26 cellular contexts compared by ENCODE assay signal in the genomic region with DNA sequence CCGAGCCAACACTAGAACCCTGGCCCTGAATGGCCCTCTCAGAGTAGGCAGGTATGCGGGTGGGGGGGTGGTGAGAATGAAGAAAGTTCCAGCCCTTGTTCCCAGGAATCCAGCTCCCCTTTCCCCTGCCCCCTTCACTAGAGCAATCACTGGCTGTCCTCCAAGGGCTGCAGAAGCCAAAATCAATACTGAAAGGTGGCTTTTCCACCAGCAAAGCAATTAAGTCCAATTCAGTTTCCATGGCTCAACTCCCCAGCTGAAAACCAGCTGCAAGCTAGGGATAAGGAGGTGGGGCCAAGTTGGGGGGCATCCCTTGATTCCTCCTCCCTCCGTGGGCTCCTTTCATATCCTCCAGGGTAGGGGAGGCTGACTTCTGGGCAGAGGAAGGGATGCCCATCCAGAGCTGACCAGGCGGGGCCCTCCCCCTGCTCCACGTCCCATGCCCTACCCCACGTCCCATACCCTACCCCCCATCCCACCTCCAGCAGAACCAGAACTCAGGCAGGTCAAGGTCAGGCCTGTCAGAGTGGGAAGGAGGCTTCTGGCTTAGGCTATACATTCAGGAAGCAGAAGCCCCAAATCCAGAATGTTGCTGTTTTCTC. TPM values are rescaled to one million over a fixed set of nuclear protein-coding genes. Genes with fewer than 3 reads are reported as not detected.
DNase-seq lines count a peak whose midpoint lies in the region; ATAC-seq, FAIRE-seq and TF ChIP-seq lines count a peak whose summit lies in the region.
"Had no signal": no experiment of that assay in that cellular context is flagged by ENCODE, and none has a peak within 500 bp of the region (broad histone marks: within the 10 kb centered on the region; RNA-seq: fewer than 3 reads in every experiment).

No MANE protein-coding gene starts in this region.

- TF ChIP-seq CTCF in brain (conservative IDR thresholded peaks at IDR 0.05) (no peak), nephron (IDR thresholded peaks at IDR 0.05; ENCODE audit: unreplicated experiment in 3 of 3) (no peak), kidney (IDR thresholded peaks at IDR 0.05; ENCODE audit: borderline replicate concordance, extremely low read depth, insufficient read depth) (no peak)

- H3K4me1 Mint-ChIP-seq in brain (peaks cover 73% of the 10 kb centered on the region), nephron (peaks cover 33% of the 10 kb centered on the region)
- H3K4me1 Mint-ChIP-seq: activated naive CD8-positive, alpha-beta T cell treated with anti-CD3 and anti-CD28 coated beads, Interleukin-2, amount 50 U/mL, for 24 hours had no signal

- no peaks in the 10 kb centered on the region for H3K4me1 ChIP-seq in kidney (ENCODE audit: control insufficient read depth in 1 of 2, insufficient read depth in 1 of 2, low read depth in 1 of 2, low read length in 2 of 2)
- H3K4me1 ChIP-seq: lower lobe of right lung, Peyer's patch had no signal

- H3K36me3 Mint-ChIP-seq in brain (no peaks in the 10 kb centered on the region), nephron (ENCODE audit: low read depth) (no peaks in the 10 kb centered on the region)

- peak overlapping the region in 1 of 5 experiments; percentile 2 for H3K4me3 Mint-ChIP-seq in brain
- no peak overlapping the region for H3K4me3 Mint-ChIP-seq in nephron
- H3K4me3 Mint-ChIP-seq: activated naive CD8-positive, alpha-beta T cell treated with anti-CD3 and anti-CD28 coated beads, Interleukin-2, amount 50 U/mL, for 24 hours; CD4-positive, alpha-beta T cell; dendritic cell treated with granulocyte-macrophage colony-stimulating factor and Interleukin-4, amounts not matched to agents 40 ng/mL and 50 ng/mL, for 4 days had no signal

- intact Hi-C loops in kidney (cut with DNase I), result no loop called here

- DNase-seq in HuH-7.5 (ENCODE audit: low spot score) (peak; percentile 43), NCI-H2081 (lab: John Stamatoyannopoulos, UW) (peak; percentile 53 to 70), kidney (no peak), NCI-H1048 (lab: John Stamatoyannopoulos, UW) (no peak)
- DNase-seq: activated CD4-positive, alpha-beta T cell treated with anti-CD3 and anti-CD28 coated beads, Interleukin-2, amount 50 U/mL, for 1 hour; activated naive CD8-positive, alpha-beta T cell treated with anti-CD3 and anti-CD28 coated beads, Interleukin-2, amount 50 U/mL, for 24 hours; CD4-positive, alpha-beta T cell; DND-41; lower lobe of right lung; MM.1S; NCI-H1930; NK-92 treated with Interleukin-12 subunit alpha and Interleukin-12 subunit beta, amount 100 ng/mL, for 24 hours; Peyer's patch; stimulated activated CD8-positive, alpha-beta memory T cell treated with anti-CD3 and anti-CD28 coated beads, Interleukin-4, amount 100 ng/mL, for 48 hours; T-helper 2 cell had no signal

- H3K27ac Mint-ChIP-seq in brain (peak overlapping the region in 4 of 5 experiments; percentile 19 to 78 (median 46)), nephron (peak overlapping the region; percentile 43 to 90 (median 77))
- H3K27ac Mint-ChIP-seq: activated naive CD8-positive, alpha-beta T cell treated with anti-CD3 and anti-CD28 coated beads, Interleukin-2, amount 50 U/mL, for 24 hours; CD4-positive, alpha-beta T cell; dendritic cell treated with granulocyte-macrophage colony-stimulating factor and Interleukin-4, amounts not matched to agents 40 ng/mL and 50 ng/mL, for 4 days had no signal

- H3K9me3 Mint-ChIP-seq in brain, result no peaks in the 10 kb centered on the region
- no peaks in the 10 kb centered on the region for H3K9me3 Mint-ChIP-seq in nephron
- H3K9me3 Mint-ChIP-seq: activated naive CD8-positive, alpha-beta T cell treated with anti-CD3 and anti-CD28 coated beads, Interleukin-2, amount 50 U/mL, for 24 hours; CD4-positive, alpha-beta T cell; dendritic cell treated with granulocyte-macrophage colony-stimulating factor and Interleukin-4, amounts not matched to agents 40 ng/mL and 50 ng/mL, for 4 days had no signal

- H3K9me3 ChIP-seq in kidney (ENCODE audit: control insufficient read depth in 1 of 2, low read length in 2 of 2), result no peaks in the 10 kb centered on the region
- H3K9me3 ChIP-seq: lower lobe of right lung, Peyer's patch, right atrium auricular region had no signal

- H3K36me3 ChIP-seq in kidney (ENCODE audit: control insufficient read depth in 1 of 2, insufficient read depth in 2 of 2, low read length in 2 of 2), result no peaks in the 10 kb centered on the region
- H3K36me3 ChIP-seq: lower lobe of right lung, Peyer's patch, right atrium auricular region had no signal

- ATAC-seq in GM21526 (IDR thresholded peaks at IDR 0.05; ENCODE audit: low FRiP score, unreplicated experiment) (no peak), GM18870 (IDR thresholded peaks at IDR 0.05; ENCODE audit: unreplicated experiment) (no peak)
- ATAC-seq: activated naive CD8-positive, alpha-beta T cell treated with anti-CD3 and anti-CD28 coated beads, Interleukin-2, amount 50 U/mL, for 24 hours; K562; lower lobe of right lung had no signal

- H3K27ac ChIP-seq in kidney (ENCODE audit: low read depth in 2 of 2, low read length in 2 of 2), result no peak overlapping the region
- H3K27ac ChIP-seq: lower lobe of right lung, Peyer's patch, right atrium auricular region, VCaP had no signal

- no peak for FAIRE-seq in kidney (lab: Jason Lieb, UNC)
- FAIRE-seq: bronchial epithelial cell, endothelial cell of umbilical vein, K562 had no signal

- no peak overlapping the region for H3K4me3 ChIP-seq in kidney (ENCODE audit: low read length in 2 of 2)
- H3K4me3 ChIP-seq: K562, lower lobe of right lung, Peyer's patch, right atrium auricular region had no signal

- H3K27me3 Mint-ChIP-seq in brain (no peaks in the 10 kb centered on the region), nephron (ENCODE audit: low read depth) (peaks cover 7% of the 10 kb centered on the region)
- H3K27me3 Mint-ChIP-seq: activated naive CD8-positive, alpha-beta T cell treated with anti-CD3 and anti-CD28 coated beads, Interleukin-2, amount 50 U/mL, for 24 hours; CD4-positive, alpha-beta T cell had no signal

- no peak overlapping the region for H3K9ac ChIP-seq in kidney (ENCODE audit: low read length in 2 of 2)

RNA-seq across cellular contexts. Expression of a gene that starts 22.7 kb away (rescaled TPM):
- polyA plus RNA-seq in brain (ENCODE audit: insufficient read depth, low read depth, low replicate concordance) (116 TPM), kidney (ENCODE audit: insufficient read depth, low read depth, low replicate concordance) (0.90 TPM)
- 0.28 TPM for total RNA-seq in kidney
- total RNA-seq: endothelial cell of umbilical vein, SK-MEL-5 had no signal
- polyA plus RNA-seq: endothelial cell of umbilical vein had no signal

RNA-seq across cellular contexts. Expression of a gene that starts 35.8 kb away (rescaled TPM):
- polyA plus RNA-seq in brain (ENCODE audit: insufficient read depth, low read depth, low replicate concordance), result 1.2 TPM
- total RNA-seq in kidney, result 0.57 TPM
- polyA plus RNA-seq in kidney (ENCODE audit: insufficient read depth, low read depth, low replicate concordance), result 1.1 TPM
- total RNA-seq: Peyer's patch, SK-MEL-5 had no signal

Comparison
In these comparisons a context has a peak if more than half of its experiments do, and no peak if none do; other contexts are left out.
1. DNase-seq: peak in HuH-7.5 (single experiment) and NCI-H2081 (2 of 2); none in kidney (single experiment) and NCI-H1048 (single experiment).
2. RNA of a gene that starts 22.7 kb away (polyA plus RNA-seq): 116 TPM in brain (single experiment); 0.90 TPM in kidney (single experiment); every median in the first group is over 10 times any median in the second.